In the genomic region with DNA sequence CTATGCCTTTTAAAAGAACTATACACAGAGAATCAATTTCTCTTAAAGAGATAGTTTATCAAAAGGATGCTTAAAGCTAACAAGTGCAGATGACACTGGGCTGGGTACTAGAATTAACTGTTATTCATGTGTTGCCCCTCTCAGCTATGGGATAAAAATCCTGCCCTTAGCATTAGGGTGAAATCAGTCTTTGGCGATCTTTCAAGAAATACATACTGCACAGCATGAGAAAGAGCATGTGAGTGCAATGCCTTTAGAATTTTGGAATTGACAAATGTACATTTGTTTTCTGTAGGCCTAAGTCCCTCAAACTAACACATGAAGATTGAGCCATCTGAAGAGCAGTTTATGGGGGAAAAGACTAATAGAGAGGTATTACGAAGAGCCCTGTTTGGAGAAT, we compare ENCODE assay signal across 29 cellular contexts.
A peak's percentile ranks its signal among the peaks of the same experiment; 100 is the strongest.
DNase-seq lines count a peak whose midpoint lies in the region; ATAC-seq and TF ChIP-seq lines count a peak whose summit lies in the region.
"Had no signal": no experiment of that assay in that cellular context is flagged by ENCODE, and none has a peak within 500 bp of the region (broad histone marks: within the 10 kb centered on the region; RNA-seq: fewer than 3 reads in every experiment).

No MANE protein-coding gene starts in this region.

- H3K4me1 Mint-ChIP-seq in chondrocyte (ENCODE audit: low read depth), result peaks cover 7% of the 10 kb centered on the region
- H3K4me1 Mint-ChIP-seq in stimulated activated naive B cell treated with anti-CD40 and anti-IgM and Interleukin-4, amounts not matched to agents 10 μg/mL and 1 μg/mL and 100 μg/mL, for 72 hours, result no peaks in the 10 kb centered on the region
- H3K4me1 Mint-ChIP-seq: neural crest cell, T-cell had no signal

- H3K4me3 ChIP-seq in HEK293 (ENCODE audit: low read depth, low read length) (no peak overlapping the region), PC-3 (ENCODE audit: low read length) (no peak overlapping the region)
- H3K4me3 ChIP-seq: left lung had no signal

- no peaks in the 10 kb centered on the region for H3F3A ChIP-seq in PC-3 (ENCODE audit: low read length, unreplicated experiment)

- TF ChIP-seq CTCF in HEK293 (tag by site-specific recombination; IDR thresholded peaks at IDR 0.05) (no peak), PC-3 (conservative IDR thresholded peaks at IDR 0.05; ENCODE audit: low read depth, low read length) (no peak), chondrocyte (IDR thresholded peaks at IDR 0.05) (no peak)

- H3K27ac ChIP-seq in HEK293 (ENCODE audit: extremely low read depth, low read depth, low read length), result no peak overlapping the region
- no peak overlapping the region for H3K27ac ChIP-seq in PC-3 (ENCODE audit: low read length)
- H3K27ac ChIP-seq: left lung, parathyroid adenoma had no signal

- H3K9me3 ChIP-seq in HEK293 (ENCODE audit: control insufficient read depth, insufficient read depth, low read depth, low read length) (no peaks in the 10 kb centered on the region), PC-3 (ENCODE audit: low read length) (no peaks in the 10 kb centered on the region)
- H3K9me3 ChIP-seq: left lung had no signal

- no TSS peak for BruUV-seq in PC-3 (replicated peaks; lab: Mats Ljungman, UMichigan)

- H3K36me3 ChIP-seq in HEK293 (ENCODE audit: control insufficient read depth in 2 of 2, insufficient read depth in 1 of 2, low read length in 2 of 2), result peaks cover 8 to 31% of the 10 kb centered on the region in 2 experiments; a peak in 2 of 3 replicates
- no peaks in the 10 kb centered on the region for H3K36me3 ChIP-seq in PC-3 (ENCODE audit: low read depth, low read length)
- H3K36me3 ChIP-seq: left lung had no signal

- POLR2A ChIA-PET in HEK293 (lab: Yijun Ruan, JAX) (interaction anchor here (0.6 to 0.7 kb wide), 2 partner anchors 14 to 42 kb away, joined by 4 to 8 read pairs; no protein-coding TSS in a partner anchor), PC-3 (lab: Charles Lee; ENCODE audit: unreplicated experiment) (no interaction called here)

- DNase-seq in PC-3, result peak; percentile 20
- no peak for DNase-seq in chondrocyte (ENCODE audit: low spot score)
- peak; percentile 57 for DNase-seq in foreskin melanocyte
- DNase-seq in stimulated activated naive B cell treated with anti-CD40 and anti-IgM and Interleukin-4, amounts not matched to agents 10 μg/mL and 1 μg/mL and 100 μg/mL, for 72 hours, result no peak
- no peak for DNase-seq in iPS-NIHi11 (ENCODE audit: low spot score)
- DNase-seq in NCI-H2029 (lab: John Stamatoyannopoulos, UW), result no peak
- no peak for DNase-seq in GM03348 (ENCODE audit: low spot score)
- DNase-seq: activated CD4-positive, alpha-beta T cell treated with anti-CD3 and anti-CD28 coated beads for 48 hours; activated effector memory CD4-positive, alpha-beta T cell treated with Interleukin-2 at 50 U/mL for 16 hours; anterior cingulate cortex; Calu3; caudate nucleus; KBM-7; left lung; mesenchymal stem cell; MM.1S; NCI-H1105 treated with DMSO at 0.1 percent for 48 hours; NCI-H2081; NCI-H446 treated with DMSO at 0.1 percent for 48 hours; NCI-H82; right cardiac atrium; stimulated activated CD4-positive, alpha-beta T cell treated with anti-CD3 and anti-CD28 coated beads, Interleukin-1b, Interleukin-23, amount 100 ng/mL, for 48 hours; stimulated activated naive CD8-positive, alpha-beta T cell treated with anti-CD3 and anti-CD28 coated beads, Interleukin-15, Interleukin-2, amounts not matched to agents 100 U/mL and 50 U/mL, for 24 hours; T-cell had no signal

- H3K27me3 ChIP-seq in PC-3 (ENCODE audit: low read length), result no peaks in the 10 kb centered on the region
- H3K27me3 ChIP-seq: left lung had no signal

- H3K27ac Mint-ChIP-seq in chondrocyte (ENCODE audit: unreplicated experiment), result peak overlapping the region; percentile 12
- no peak overlapping the region for H3K27ac Mint-ChIP-seq in stimulated activated naive B cell treated with anti-CD40 and anti-IgM and Interleukin-4, amounts not matched to agents 10 μg/mL and 1 μg/mL and 100 μg/mL, for 72 hours
- H3K27ac Mint-ChIP-seq: activated naive CD8-positive, alpha-beta T cell; dendritic cell treated with granulocyte-macrophage colony-stimulating factor and Interleukin-4, amounts not matched to agents 40 ng/mL and 50 ng/mL, for 4 days; T-cell had no signal

- no peak overlapping the region for H3K4me2 ChIP-seq in PC-3 (ENCODE audit: low read length)

- CTCF ChIA-PET in HEK293 (lab: Yijun Ruan, JAX), result interaction anchor here (0.6 kb wide), 1 partner anchor 303 kb away, joined by 6 read pairs; no protein-coding TSS in a partner anchor
- CTCF ChIA-PET in PC-3 (lab: Charles Lee), result no interaction called here

- no peaks in the 10 kb centered on the region for H3K9me3 Mint-ChIP-seq in chondrocyte (ENCODE audit: low read depth)
- H3K9me3 Mint-ChIP-seq in stimulated activated naive B cell treated with anti-CD40 and anti-IgM and Interleukin-4, amounts not matched to agents 10 μg/mL and 1 μg/mL and 100 μg/mL, for 72 hours, result no peaks in the 10 kb centered on the region
- H3K9me3 Mint-ChIP-seq: dendritic cell treated with granulocyte-macrophage colony-stimulating factor and Interleukin-4, amounts not matched to agents 40 ng/mL and 50 ng/mL, for 4 days; neural crest cell; T-cell had no signal

- no peaks in the 10 kb centered on the region for H3K27me3 Mint-ChIP-seq in chondrocyte (ENCODE audit: low read depth)
- H3K27me3 Mint-ChIP-seq in stimulated activated naive B cell treated with anti-CD40 and anti-IgM and Interleukin-4, amounts not matched to agents 10 μg/mL and 1 μg/mL and 100 μg/mL, for 72 hours, result no peaks in the 10 kb centered on the region
- H3K27me3 Mint-ChIP-seq: activated naive CD8-positive, alpha-beta T cell; dendritic cell treated with granulocyte-macrophage colony-stimulating factor and Interleukin-4, amounts not matched to agents 40 ng/mL and 50 ng/mL, for 4 days; T-cell had no signal

- no peaks in the 10 kb centered on the region for H3K9me2 ChIP-seq in PC-3 (replicated peaks; ENCODE audit: low read length)

- no peaks in the 10 kb centered on the region for H4K20me1 ChIP-seq in PC-3 (ENCODE audit: low read length)

- no peak overlapping the region for H3K4me3 Mint-ChIP-seq in chondrocyte (ENCODE audit: unreplicated experiment)
- H3K4me3 Mint-ChIP-seq in stimulated activated naive B cell treated with anti-CD40 and anti-IgM and Interleukin-4, amounts not matched to agents 10 μg/mL and 1 μg/mL and 100 μg/mL, for 72 hours, result no peak overlapping the region
- H3K4me3 Mint-ChIP-seq: activated naive CD8-positive, alpha-beta T cell; dendritic cell treated with granulocyte-macrophage colony-stimulating factor and Interleukin-4, amounts not matched to agents 40 ng/mL and 50 ng/mL, for 4 days; neural crest cell; T-cell had no signal

- no peak overlapping the region for H2AFZ ChIP-seq in PC-3 (ENCODE audit: low read length)
- H2AFZ ChIP-seq: parathyroid adenoma had no signal

- peaks cover 5% of the 10 kb centered on the region for H3K36me3 Mint-ChIP-seq in chondrocyte (ENCODE audit: low read depth)
- peaks cover 8 to 15% of the 10 kb centered on the region in 2 donors for H3K36me3 Mint-ChIP-seq in stimulated activated naive B cell treated with anti-CD40 and anti-IgM and Interleukin-4, amounts not matched to agents 10 μg/mL and 1 μg/mL and 100 μg/mL, for 72 hours

- no peaks in the 10 kb centered on the region for H3K4me1 ChIP-seq in HEK293 (ENCODE audit: control insufficient read depth, insufficient read depth, low read length)
- H3K4me1 ChIP-seq in PC-3 (ENCODE audit: insufficient read depth, low read length), result no peaks in the 10 kb centered on the region
- H3K4me1 ChIP-seq: left lung had no signal

- no peak overlapping the region for H3K9ac ChIP-seq in PC-3 (ENCODE audit: low read length)
- H3K9ac ChIP-seq: parathyroid adenoma had no signal

- no peak for ATAC-seq in PC-3
- no peak for ATAC-seq in stimulated activated naive B cell treated with anti-CD40 and anti-IgM and Interleukin-4, amounts not matched to agents 10 μg/mL and 1 μg/mL and 100 μg/mL, for 72 hours (replicated peaks)
- ATAC-seq: left lung; right cardiac atrium; stimulated activated naive CD8-positive, alpha-beta T cell treated with anti-CD3 and anti-CD28 coated beads, Interleukin-15, Interleukin-2, amounts not matched to agents 100 U/mL and 50 U/mL, for 24 hours; T-cell had no signal

- no peaks in the 10 kb centered on the region for H3K79me2 ChIP-seq in PC-3 (ENCODE audit: low read length)
- H3K79me2 ChIP-seq: parathyroid adenoma had no signal

- intact Hi-C loops in PC-3 (cut with micrococcal nuclease), result no loop called here

TF ChIP-seq in HEK293, 187 proteins besides CTCF, POLR2A, EP300 and RAD21:
- TF ChIP-seq HOXA7 (CRISPR knock-in tag; IDR thresholded peaks at IDR 0.05; ENCODE audit: borderline replicate concordance), result no peak
- TF ChIP-seq, protein P1, sequence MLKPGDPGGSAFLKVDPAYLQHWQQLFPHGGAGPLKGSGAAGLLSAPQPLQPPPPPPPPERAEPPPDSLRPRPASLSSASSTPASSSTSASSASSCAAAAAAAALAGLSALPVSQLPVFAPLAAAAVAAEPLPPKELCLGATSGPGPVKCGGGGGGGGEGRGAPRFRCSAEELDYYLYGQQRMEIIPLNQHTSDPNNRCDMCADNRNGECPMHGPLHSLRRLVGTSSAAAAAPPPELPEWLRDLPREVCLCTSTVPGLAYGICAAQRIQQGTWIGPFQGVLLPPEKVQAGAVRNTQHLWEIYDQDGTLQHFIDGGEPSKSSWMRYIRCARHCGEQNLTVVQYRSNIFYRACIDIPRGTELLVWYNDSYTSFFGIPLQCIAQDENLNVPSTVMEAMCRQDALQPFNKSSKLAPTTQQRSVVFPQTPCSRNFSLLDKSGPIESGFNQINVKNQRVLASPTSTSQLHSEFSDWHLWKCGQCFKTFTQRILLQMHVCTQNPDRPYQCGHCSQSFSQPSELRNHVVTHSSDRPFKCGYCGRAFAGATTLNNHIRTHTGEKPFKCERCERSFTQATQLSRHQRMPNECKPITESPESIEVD (tag by site-specific recombination; IDR thresholded peaks at IDR 0.05), result peak; percentile 74

Comparison
In these comparisons a context has a peak if more than half of its experiments do, and no peak if none do; other contexts are left out.
1. DNase-seq: peak in PC-3 (single experiment) and foreskin melanocyte (single experiment); none in chondrocyte (single experiment), stimulated activated naive B cell treated with anti-CD40 and anti-IgM and Interleukin-4, amounts not matched to agents 10 μg/mL and 1 μg/mL and 100 μg/mL, for 72 hours (single experiment), iPS-NIHi11 (single experiment), NCI-H2029 (single experiment) and GM03348 (single experiment).